ENCODE assay signal across 15 cellular contexts in genomic region chr4:163113921-163114703, GRCh38. TPM values are rescaled to one million over a fixed set of nuclear protein-coding genes. Genes with fewer than 3 reads are reported as not detected.
DNase-seq lines count a peak whose midpoint lies in the region; ATAC-seq and TF ChIP-seq lines count a peak whose summit lies in the region.
"Had no signal": no experiment of that assay in that cellular context is flagged by ENCODE, and none has a peak within 500 bp of the region (broad histone marks: within the 10 kb centered on the region; RNA-seq: fewer than 3 reads in every experiment).

No MANE protein-coding gene starts in this region.

- TF ChIP-seq POLR2A in breast epithelium (IDR thresholded peaks at IDR 0.05) = no peak

- TF ChIP-seq CTCF in MCF 10A (IDR thresholded peaks at IDR 0.05; ENCODE audit: unreplicated experiment) (no peak), breast epithelium (IDR thresholded peaks at IDR 0.05) (no peak), lower lobe of right lung (IDR thresholded peaks at IDR 0.05) (no peak)

- H3K9me3 Mint-ChIP-seq in MCF 10A (ENCODE audit: unreplicated experiment) = peaks cover 8% of the 10 kb centered on the region
- H3K9me3 Mint-ChIP-seq: CD4-positive, CD25-positive, alpha-beta regulatory T cell had no signal

- ATAC-seq in lower lobe of right lung = no peak
- ATAC-seq: GM12878 had no signal

- H3K4me1 ChIP-seq in breast epithelium (no peaks in the 10 kb centered on the region), lower lobe of right lung (no peaks in the 10 kb centered on the region)
- H3K4me1 ChIP-seq: HAP-1 had no signal

- H3K27ac Mint-ChIP-seq in MCF 10A (ENCODE audit: low read depth, unreplicated experiment) = peak overlapping the region; percentile 85

- peaks cover 26% of the 10 kb centered on the region for H3K4me1 Mint-ChIP-seq in MCF 10A (ENCODE audit: insufficient read depth, unreplicated experiment)

- H3K4me3 ChIP-seq in breast epithelium (no peak overlapping the region), lower lobe of right lung (no peak overlapping the region)
- H3K4me3 ChIP-seq: BLaER1 treated with 17β-estradiol and CSF1 and Interleukin-3, amounts not matched to agents 10 nM and 100 nM; GM12878; HAP-1 had no signal

- CTCF ChIA-PET in MCF 10A (lab: Yijun Ruan, JAX) = interaction anchor here (0.6 to 1.1 kb wide), 4 partner anchors 87 to 768 kb away, joined by 3 to 4 read pairs (median 4); no protein-coding TSS in a partner anchor

- H3K36me3 Mint-ChIP-seq in MCF 10A (ENCODE audit: insufficient read depth, unreplicated experiment) = peaks cover 15% of the 10 kb centered on the region

- H3K27ac ChIP-seq in breast epithelium (no peak overlapping the region), lower lobe of right lung (no peak overlapping the region)
- H3K27ac ChIP-seq: BLaER1 treated with 17β-estradiol and CSF1 and Interleukin-3, amounts not matched to agents 10 nM and 100 nM had no signal

- no TSS peak for BruUV-seq in MCF 10A (replicated peaks; lab: Mats Ljungman, UMichigan)

- POLR2A ChIA-PET in MCF 10A (lab: Yijun Ruan, JAX) = no interaction called here

- intact Hi-C loops in MCF 10A (cut with micrococcal nuclease) (loop anchor here (10.0 kb wide), 1 partner anchor 431 kb away; no protein-coding TSS in a partner anchor), breast epithelium (cut with DNase I; ENCODE audit: low total_unique reads) (no loop called here), lower lobe of right lung (cut with DNase I) (no loop called here)

- H3K9me3 ChIP-seq in breast epithelium (no peaks in the 10 kb centered on the region), lower lobe of right lung (no peaks in the 10 kb centered on the region)
- H3K9me3 ChIP-seq: BLaER1 treated with 17β-estradiol and CSF1 and Interleukin-3, amounts not matched to agents 10 nM and 100 nM; HAP-1 had no signal

- no peaks in the 10 kb centered on the region for H3K36me3 ChIP-seq in breast epithelium
- H3K36me3 ChIP-seq in lower lobe of right lung = no peaks in the 10 kb centered on the region
- H3K36me3 ChIP-seq: HAP-1 had no signal

- peak overlapping the region; percentile 10 for H3K4me3 Mint-ChIP-seq in MCF 10A (ENCODE audit: unreplicated experiment)
- H3K4me3 Mint-ChIP-seq: CD4-positive, CD25-positive, alpha-beta regulatory T cell had no signal

- H3K27me3 Mint-ChIP-seq in MCF 10A (ENCODE audit: insufficient read depth, unreplicated experiment) = no peaks in the 10 kb centered on the region
- H3K27me3 Mint-ChIP-seq: CD4-positive, CD25-positive, alpha-beta regulatory T cell had no signal

- DNase-seq in MCF 10A (ENCODE audit: unreplicated experiment) = no peak
- DNase-seq in breast epithelium (ENCODE audit: low spot score in 2 of 2) = no peak
- DNase-seq in astrocyte of the hippocampus (ENCODE audit: low read depth, low spot score) = peak; percentile 36
- DNase-seq in iris pigment epithelial cell (ENCODE audit: low read depth) = peak; percentile 29
- no peak for DNase-seq in foreskin melanocyte
- DNase-seq in activated CD8-positive, alpha-beta memory T cell treated with anti-CD3 and anti-CD28 coated beads for 24 hours = no peak
- DNase-seq in activated gamma-delta T cell treated with Interleukin-2 at 50 U/mL for 16 hours = no peak
- no peak for DNase-seq in lower lobe of right lung
- DNase-seq: 8988T; AML-193; CD4-positive, CD25-positive, alpha-beta regulatory T cell; DMS79 had no signal

- H3K27me3 ChIP-seq in breast epithelium = no peaks in the 10 kb centered on the region
- H3K27me3 ChIP-seq in lower lobe of right lung (ENCODE audit: low read depth) = no peaks in the 10 kb centered on the region
- H3K27me3 ChIP-seq: BLaER1 treated with 17β-estradiol and CSF1 and Interleukin-3, amounts not matched to agents 10 nM and 100 nM had no signal

RNA-seq across cellular contexts. Expression of gene NAF1, which starts 52.6 kb away (rescaled TPM):
- total RNA-seq in MCF 10A (2022) (27.5 and 36.5 TPM in 2 replicates), breast epithelium (10 to 100 TPM; 21.1 to 51.5 (median 23.6) TPM), lower lobe of right lung (19.6 TPM)

Comparison
In these comparisons a context has a peak if more than half of its experiments do, and no peak if none do; other contexts are left out.
1. DNase-seq: peak in astrocyte of the hippocampus (single experiment) and iris pigment epithelial cell (single experiment); none in MCF 10A (single experiment), breast epithelium (0 of 2), foreskin melanocyte (single experiment), activated CD8-positive, alpha-beta memory T cell treated with anti-CD3 and anti-CD28 coated beads for 24 hours (single experiment), activated gamma-delta T cell treated with Interleukin-2 at 50 U/mL for 16 hours (single experiment) and lower lobe of right lung (single experiment).